ENCODE assay signal across 16 cellular contexts in genomic region chr4:58247792-58248191, GRCh38.
DNase-seq lines count a peak whose midpoint lies in the region; ATAC-seq, FAIRE-seq and TF ChIP-seq lines count a peak whose summit lies in the region.
"Had no signal": no experiment of that assay in that cellular context is flagged by ENCODE, and none has a peak within 500 bp of the region (broad histone marks: within the 10 kb centered on the region; RNA-seq: fewer than 3 reads in every experiment).

No MANE protein-coding gene starts in this region.

- no peak for FAIRE-seq in HepG2 (lab: Jason Lieb, UNC)
- no peak for FAIRE-seq in GM12891 (lab: Jason Lieb, UNC)

- BruUV-seq in MCF 10A (replicated peaks; lab: Mats Ljungman, UMichigan), result no TSS peak
- BruUV-seq in mammary epithelial cell (replicated peaks; lab: Mats Ljungman, UMichigan), result no TSS peak
- BruUV-seq in HepG2 (replicated peaks; lab: Mats Ljungman, UMichigan), result no TSS peak

- TF ChIP-seq CTCF in MCF 10A (IDR thresholded peaks at IDR 0.05; ENCODE audit: unreplicated experiment) (peak; percentile 20), mammary epithelial cell (conservative IDR thresholded peaks at IDR 0.05 in 1 of 2, IDR thresholded peaks at IDR 0.05 in 1 of 2; ENCODE audit: extremely low read depth in 1 of 2, insufficient read depth in 1 of 2, low read depth in 1 of 2, low read length in 2 of 2) (no peak), WTC11 (IDR thresholded peaks at IDR 0.05) (no peak), HepG2 (CRISPR knock-in tag; IDR thresholded peaks at IDR 0.05) (no peak)

- TF ChIP-seq POLR2A in HepG2 (IDR thresholded peaks at IDR 0.05; ENCODE audit: insufficient read depth in 1 of 2, low read depth in 2 of 2, low read length in 2 of 2) (no peak), GM12891 (IDR thresholded peaks at IDR 0.05; ENCODE audit: low read depth, low read length) (no peak)

- dilution Hi-C loops in mammary epithelial cell (cut with HindIII; ENCODE audit: low sequenced_read_pairs), result no loop called here

- no peak overlapping the region for H3K4me3 Mint-ChIP-seq in MCF 10A (ENCODE audit: unreplicated experiment)
- no peak overlapping the region for H3K4me3 Mint-ChIP-seq in WTC11

- H3K4me2 ChIP-seq in mammary epithelial cell (ENCODE audit: insufficient read depth, low read depth, low read length) (no peak overlapping the region), HepG2 (ENCODE audit: low read depth, low read length) (no peak overlapping the region)

- 26% methylated on average over 3 of the region's 3 CpGs for WGBS in mammary epithelial cell (ENCODE audit: low coverage, missing lambda C conversion rate)
- WGBS in HepG2 (ENCODE audit: low lambda C conversion rate), result 5% methylated on average over 3 of the region's 3 CpGs

- H3K9me3 Mint-ChIP-seq in MCF 10A (ENCODE audit: unreplicated experiment), result no peaks in the 10 kb centered on the region
- peaks cover 23% of the 10 kb centered on the region for H3K9me3 Mint-ChIP-seq in WTC11

- in situ Hi-C loops in mammary epithelial cell (cut with MboI; ENCODE audit: low sequenced_read_pairs in 2 of 2), result no loop called here
- in situ Hi-C loops in HepG2 (cut with HindIII; ENCODE audit: extremely low pct_ligation_motif_present, low pct_unique_long_range_greater_than_20kb), result no loop called here

- H3K9me3 ChIP-seq in mammary epithelial cell (replicated peaks; ENCODE audit: insufficient read depth, low read length), result peaks cover 13% of the 10 kb centered on the region
- peaks cover 43% of the 10 kb centered on the region for H3K9me3 ChIP-seq in HepG2 (ENCODE audit: low read length)
- H3K9me3 ChIP-seq: ascending aorta, mucosa of descending colon had no signal

- no peak overlapping the region for H3K27ac Mint-ChIP-seq in MCF 10A (ENCODE audit: low read depth, unreplicated experiment)
- H3K27ac Mint-ChIP-seq in WTC11, result no peak overlapping the region

- ATAC-seq in WTC11 (peak; percentile 71), HepG2 (no peak), GM18909 (IDR thresholded peaks at IDR 0.05; ENCODE audit: poor library complexity, unreplicated experiment) (no peak)
- ATAC-seq: mucosa of descending colon had no signal

- H3K4me1 Mint-ChIP-seq in MCF 10A (ENCODE audit: insufficient read depth, unreplicated experiment), result no peaks in the 10 kb centered on the region
- peaks cover 6% of the 10 kb centered on the region for H3K4me1 Mint-ChIP-seq in WTC11

- H2AFZ ChIP-seq in mammary epithelial cell (ENCODE audit: low read depth, low read length), result no peak overlapping the region
- H2AFZ ChIP-seq in HepG2 (ENCODE audit: low read length), result no peak overlapping the region

- CTCF ChIA-PET in MCF 10A (lab: Yijun Ruan, JAX), result interaction anchor here (0.6 kb wide), 1 partner anchor 1087 kb away, joined by 4 read pairs; no protein-coding TSS in a partner anchor
- CTCF ChIA-PET in mammary epithelial cell (lab: Charles Lee; ENCODE audit: low non-redundant PET), result no interaction called here
- CTCF ChIA-PET in WTC11 (lab: Charles Lee), result interaction anchor here (0.6 to 1.5 kb wide), 3 partner anchors 759 to 1210 kb away, joined by 3 to 4 read pairs (median 3); no protein-coding TSS in a partner anchor
- CTCF ChIA-PET in HepG2 (lab: Yijun Ruan, JAX; ENCODE audit: low intra/inter-chr PET ratio, low total read pairs), result no interaction called here

- POLR2A ChIA-PET in MCF 10A (lab: Yijun Ruan, JAX) (interaction anchor here (0.6 to 0.7 kb wide), 2 partner anchors 710 to 804 kb away, joined by 3 read pairs; no protein-coding TSS in a partner anchor), WTC11 (lab: Charles Lee) (no interaction called here), HepG2 (lab: Yijun Ruan, JAX) (no interaction called here)

- no peaks in the 10 kb centered on the region for H4K20me1 ChIP-seq in mammary epithelial cell (ENCODE audit: insufficient read depth, low read length)
- H4K20me1 ChIP-seq in HepG2 (ENCODE audit: insufficient read depth, low read length), result no peaks in the 10 kb centered on the region

- H3K4me3 ChIP-seq in mammary epithelial cell (replicated peaks in 1 of 3; ENCODE audit: insufficient read depth in 1 of 3, low read depth in 2 of 3, low read length in 3 of 3), result no peak overlapping the region
- H3K4me3 ChIP-seq in HepG2 (replicated peaks in 1 of 3; ENCODE audit: insufficient read depth in 1 of 3, low read depth in 2 of 3, low read length in 3 of 3), result no peak overlapping the region
- H3K4me3 ChIP-seq: ascending aorta, mucosa of descending colon had no signal

- no peaks in the 10 kb centered on the region for H3K27me3 Mint-ChIP-seq in MCF 10A (ENCODE audit: insufficient read depth, unreplicated experiment)
- H3K27me3 Mint-ChIP-seq in WTC11 (ENCODE audit: low read depth), result no peaks in the 10 kb centered on the region

- H3K9ac ChIP-seq in mammary epithelial cell (ENCODE audit: insufficient read depth, low read length) (no peak overlapping the region), HepG2 (ENCODE audit: insufficient read depth, low read depth, low read length) (no peak overlapping the region)

- DNase-seq in MCF 10A (ENCODE audit: unreplicated experiment) (peak; percentile 44), mammary epithelial cell (no peak), NCI-H526 (lab: John Stamatoyannopoulos, UW) (peak; percentile 13 to 36), WTC11 (ENCODE audit: low spot score) (peak; percentile 27), HepG2 (ENCODE audit: low spot score) (no peak), GM12891 (ENCODE audit: insufficient read length, low spot score) (no peak)
- no peak for DNase-seq in stimulated activated CD8-positive, alpha-beta memory T cell treated with anti-CD3 and anti-CD28 coated beads, Interleukin-4, amount 100 ng/mL, for 48 hours
- DNase-seq: activated CD8-positive, alpha-beta memory T cell treated with anti-CD3 and anti-CD28 coated beads for 24 hours; activated effector memory CD4-positive, alpha-beta T cell treated with anti-CD3 and anti-CD28 coated beads, Interleukin-2, amount 50 U/mL, for 16 hours; mucosa of descending colon; NCI-H1436 treated with DMSO at 0.1 percent for 48 hours; NCI-H510A; occipital lobe; stimulated activated CD4-positive, alpha-beta T cell treated with anti-CD3 and anti-CD28 coated beads, Interleukin-4, amount 100 ng/mL, for 24 hours had no signal

- H3K79me2 ChIP-seq in mammary epithelial cell (ENCODE audit: insufficient read depth, low read length) (no peaks in the 10 kb centered on the region), HepG2 (ENCODE audit: insufficient read depth, low read length) (no peaks in the 10 kb centered on the region)

- H3K4me1 ChIP-seq in mammary epithelial cell (ENCODE audit: insufficient read depth, low read length) (no peaks in the 10 kb centered on the region), HepG2 (ENCODE audit: insufficient read depth, low read length) (no peaks in the 10 kb centered on the region)
- H3K4me1 ChIP-seq: ascending aorta had no signal

- TF ChIP-seq RAD21 in HepG2 (CRISPR knock-in tag; IDR thresholded peaks at IDR 0.05), result no peak

- H3K36me3 Mint-ChIP-seq in MCF 10A (ENCODE audit: insufficient read depth, unreplicated experiment) (no peaks in the 10 kb centered on the region), WTC11 (no peaks in the 10 kb centered on the region)

- TF ChIP-seq EP300 in HepG2 (IDR thresholded peaks at IDR 0.05; ENCODE audit: low read depth in 2 of 2, low read length in 2 of 2) (no peak), HepG2 (CRISPR knock-in tag; IDR thresholded peaks at IDR 0.05; ENCODE audit: borderline replicate concordance) (no peak)

- H3K27ac ChIP-seq in mammary epithelial cell (ENCODE audit: insufficient read depth, low read depth, low read length) (no peak overlapping the region), HepG2 (ENCODE audit: extremely low read length, insufficient read depth, low read length) (no peak overlapping the region)
- H3K27ac ChIP-seq: ascending aorta had no signal

- H3K36me3 ChIP-seq in mammary epithelial cell (ENCODE audit: insufficient read depth, low read length) (no peaks in the 10 kb centered on the region), HepG2 (replicated peaks in 1 of 2; ENCODE audit: control insufficient read depth in 1 of 2, insufficient read depth in 2 of 2, low read length in 2 of 2) (no peaks in the 10 kb centered on the region)
- H3K36me3 ChIP-seq: ascending aorta had no signal

- intact Hi-C loops in MCF 10A (cut with micrococcal nuclease), result loop anchor here (10.0 kb wide), 1 partner anchor 1083 kb away; no protein-coding TSS in a partner anchor
- intact Hi-C loops in mammary epithelial cell (cut with micrococcal nuclease), result no loop called here
- intact Hi-C loops in HepG2 (cut with micrococcal nuclease; ENCODE audit: unreplicated experiment), result no loop called here

- no peaks in the 10 kb centered on the region for H3K27me3 ChIP-seq in mammary epithelial cell (ENCODE audit: insufficient read depth, low read length)
- H3K27me3 ChIP-seq in HepG2 (ENCODE audit: control insufficient read depth in 1 of 2, insufficient read depth in 2 of 2, low read length in 2 of 2), result no peaks in the 10 kb centered on the region
- H3K27me3 ChIP-seq: ascending aorta had no signal

TF ChIP-seq in WTC11, 78 proteins besides CTCF, POLR2A, EP300 and RAD21 (continues in another document):
- TF ChIP-seq, protein P1, sequence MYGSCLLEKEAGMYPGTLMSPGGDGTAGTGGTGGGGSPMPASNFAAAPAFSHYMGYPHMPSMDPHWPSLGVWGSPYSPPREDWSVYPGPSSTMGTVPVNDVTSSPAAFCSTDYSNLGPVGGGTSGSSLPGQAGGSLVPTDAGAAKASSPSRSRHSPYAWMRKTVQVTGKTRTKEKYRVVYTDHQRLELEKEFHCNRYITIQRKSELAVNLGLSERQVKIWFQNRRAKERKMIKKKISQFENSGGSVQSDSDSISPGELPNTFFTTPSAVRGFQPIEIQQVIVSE (CRISPR knock-in tag; IDR thresholded peaks at IDR 0.05; ENCODE audit: borderline replicate concordance), result no peak
- no peak for TF ChIP-seq NFYB (CRISPR knock-in tag; conservative IDR thresholded peaks at IDR 0.05; ENCODE audit: low read depth)

TF ChIP-seq in HepG2, 621 proteins besides CTCF, POLR2A, EP300 and RAD21 (continues in another document):
- TF ChIP-seq ERF (CRISPR knock-in tag; IDR thresholded peaks at IDR 0.05), result no peak

TF ChIP-seq in GM12891, 5 proteins besides CTCF, POLR2A, EP300 and RAD21:
- TF ChIP-seq POU2F2 (IDR thresholded peaks at IDR 0.05; ENCODE audit: low read depth, low read length) (no peak), POLR2AphosphoS5 (IDR thresholded peaks at IDR 0.05; ENCODE audit: low read depth, low read length) (no peak), SPI1 (IDR thresholded peaks at IDR 0.05; ENCODE audit: low read depth, low read length) (no peak), PAX5 (IDR thresholded peaks at IDR 0.05; ENCODE audit: insufficient read depth, low read length, severe bottlenecking) (no peak), TAF1 (IDR thresholded peaks at IDR 0.05; ENCODE audit: low read depth, low read length) (no peak)
TF ChIP-seq in GM12891: peak in this region for 0.

Comparison
In these comparisons a context has a peak if more than half of its experiments do, and no peak if none do; other contexts are left out.
1. DNase-seq: peak in MCF 10A (single experiment), NCI-H526 (2 of 2) and WTC11 (single experiment); none in mammary epithelial cell (single experiment), HepG2 (single experiment), GM12891 (single experiment) and stimulated activated CD8-positive, alpha-beta memory T cell treated with anti-CD3 and anti-CD28 coated beads, Interleukin-4, amount 100 ng/mL, for 48 hours (single experiment).
2. CTCF ChIA-PET loops: an anchor here in MCF 10A (0.6 kb wide) and WTC11 (0.6 to 1.5 kb wide); none called in mammary epithelial cell and HepG2.